Comparison of ENCODE assay signal across 8 cellular contexts in genomic region chr4:42655921-42656735, GRCh38. TPM values are rescaled to one million over a fixed set of nuclear protein-coding genes. Genes with fewer than 3 reads are reported as not detected.
DNase-seq lines count a peak whose midpoint lies in the region; ATAC-seq lines count a peak whose summit lies in the region.

No MANE protein-coding gene starts in this region.

- no peaks in the 10 kb centered on the region for H3K27me3 Mint-ChIP-seq in activated CD4-positive, alpha-beta T cell treated with anti-CD3 and anti-CD28 coated beads, Interleukin-2, amount 10 ng/mL, durations not matched to agents 7 days and 5 days
- H3K27me3 Mint-ChIP-seq in memory B cell, result no peaks in the 10 kb centered on the region

- H3K4me3 Mint-ChIP-seq in activated CD4-positive, alpha-beta T cell treated with anti-CD3 and anti-CD28 coated beads, Interleukin-2, amount 10 ng/mL, durations not matched to agents 7 days and 5 days, result peak overlapping the region; percentile 87
- H3K4me3 Mint-ChIP-seq in memory B cell, result peak overlapping the region; percentile 98

- CTCF ChIA-PET in activated CD4-positive, alpha-beta T cell treated with anti-CD3 and anti-CD28 coated beads, Interleukin-2, amount 10 ng/mL, durations not matched to agents 7 days and 5 days (lab: Charles Lee), result interaction anchor here (1.4 to 3.4 kb wide), 7 partner anchors 10 to 22 kb away, joined by 4 to 26 read pairs (median 8); no protein-coding TSS in a partner anchor

- peak overlapping the region; percentile 76 for H3K9ac ChIP-seq in ES-I3 (ENCODE audit: low read depth, low read length)

- H3K4me1 ChIP-seq in ES-I3 (ENCODE audit: insufficient read depth, low read length), result peaks cover 5% of the 10 kb centered on the region

- no peaks in the 10 kb centered on the region; the same call in 1 of the 2 replicates for H3K9me3 ChIP-seq in ES-I3 (ENCODE audit: control insufficient read depth, insufficient read depth, low read length)

- peaks cover 30% of the 10 kb centered on the region for H3K4me1 Mint-ChIP-seq in activated CD4-positive, alpha-beta T cell treated with anti-CD3 and anti-CD28 coated beads, Interleukin-2, amount 10 ng/mL, durations not matched to agents 7 days and 5 days
- peaks cover 22% of the 10 kb centered on the region for H3K4me1 Mint-ChIP-seq in memory B cell

- H3K36me3 Mint-ChIP-seq in activated CD4-positive, alpha-beta T cell treated with anti-CD3 and anti-CD28 coated beads, Interleukin-2, amount 10 ng/mL, durations not matched to agents 7 days and 5 days (ENCODE audit: low read depth), result peaks cover 23% of the 10 kb centered on the region
- H3K36me3 Mint-ChIP-seq in memory B cell, result peaks cover 17% of the 10 kb centered on the region

- H3K27ac Mint-ChIP-seq in activated CD4-positive, alpha-beta T cell treated with anti-CD3 and anti-CD28 coated beads, Interleukin-2, amount 10 ng/mL, durations not matched to agents 7 days and 5 days, result peak overlapping the region; percentile 93
- H3K27ac Mint-ChIP-seq in memory B cell, result peak overlapping the region; percentile 91

- POLR2A ChIA-PET in activated CD4-positive, alpha-beta T cell treated with anti-CD3 and anti-CD28 coated beads, Interleukin-2, amount 10 ng/mL, durations not matched to agents 7 days and 5 days (lab: Charles Lee), result interaction anchor here (0.6 to 1.1 kb wide), 2 partner anchors 11 to 87 kb away, joined by 3 read pairs; no protein-coding TSS in a partner anchor

- no peaks in the 10 kb centered on the region for H3K36me3 ChIP-seq in ES-I3 (ENCODE audit: insufficient read depth, low read length)

- DNase-seq in M059J (ENCODE audit: low read depth) (peak; percentile 3), ecto neural progenitor cell (ENCODE audit: low spot score) (peak; percentile 71), memory B cell (ENCODE audit: low spot score in 2 of 2) (peak; percentile 44 to 63), DMS153 treated with DMSO at 0.1 percent for 48 hours (lab: John Stamatoyannopoulos, UW; ENCODE audit: unreplicated experiment) (no peak)
- peak; percentile 58 for DNase-seq in activated CD4-positive, alpha-beta T cell treated with anti-CD3 and anti-CD28 coated beads, Interleukin-2, amount 10 ng/mL, durations not matched to agents 7 days and 5 days
- DNase-seq in stimulated activated CD8-positive, alpha-beta memory T cell treated with anti-CD3 and anti-CD28 coated beads, Interleukin-4, amount 100 ng/mL, for 24 hours (ENCODE audit: low read depth), result peak; percentile 15

- peaks cover 4% of the 10 kb centered on the region for H3K9me3 Mint-ChIP-seq in activated CD4-positive, alpha-beta T cell treated with anti-CD3 and anti-CD28 coated beads, Interleukin-2, amount 10 ng/mL, durations not matched to agents 7 days and 5 days
- peaks cover 3% of the 10 kb centered on the region for H3K9me3 Mint-ChIP-seq in memory B cell

- peak; percentile 27 for ATAC-seq in GM21723 (IDR thresholded peaks at IDR 0.05; ENCODE audit: unreplicated experiment)
- peak; percentile 25 for ATAC-seq in memory B cell (ENCODE audit: low read depth)

RNA-seq across cellular contexts. Expression of gene ATP8A1, which starts 0.8 kb away (rescaled TPM):
- total RNA-seq in M059J (2014; rRNA removed; shearing (Covaris generic)), result 0.81 and 1.3 TPM in 2 replicates
- 10 to 100 TPM; 20.9 to 21.1 TPM for total RNA-seq in activated CD4-positive, alpha-beta T cell treated with anti-CD3 and anti-CD28 coated beads, Interleukin-2, amount 10 ng/mL, durations not matched to agents 7 days and 5 days
